24 cellular contexts compared by ENCODE assay signal in the genomic region with DNA sequence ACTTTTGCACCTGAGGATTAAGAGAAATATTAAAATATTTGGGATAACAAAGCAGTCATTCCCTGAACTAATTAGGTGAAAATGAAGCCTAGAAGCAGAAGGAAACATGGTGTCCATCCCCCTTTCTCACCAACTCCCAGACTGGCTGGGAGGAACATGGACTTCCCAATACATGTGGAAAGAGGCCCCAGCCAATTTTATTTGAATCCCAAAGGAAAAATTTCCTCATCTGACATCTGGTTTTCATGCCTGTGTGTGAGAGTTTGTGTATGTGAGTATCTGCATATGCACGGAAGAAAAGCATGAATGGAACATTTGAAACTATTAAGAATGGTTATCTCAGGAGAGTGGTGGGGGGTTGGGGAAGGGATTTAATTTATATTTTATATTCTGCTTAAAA.
DNase-seq lines count a peak whose midpoint lies in the region; ATAC-seq, FAIRE-seq and TF ChIP-seq lines count a peak whose summit lies in the region.
"Had no signal": no experiment of that assay in that cellular context is flagged by ENCODE, and none has a peak within 500 bp of the region (broad histone marks: within the 10 kb centered on the region; RNA-seq: fewer than 3 reads in every experiment).

No MANE protein-coding gene starts in this region.

- H3K4me3 ChIP-seq in left ventricle myocardium inferior (no peak overlapping the region), subcutaneous abdominal adipose tissue (ENCODE audit: low read depth in 1 of 5, low read length in 5 of 5) (no peak overlapping the region), OCI-LY7 (ENCODE audit: low read depth, low read length, poor library complexity, severe bottlenecking) (no peak overlapping the region)
- H3K4me3 ChIP-seq: body of pancreas, GM23338, left lung, Peyer's patch, SJCRH30, upper lobe of left lung had no signal

- H3K27ac ChIP-seq in left ventricle myocardium inferior (replicated peaks) (peak overlapping the region; percentile 70), subcutaneous abdominal adipose tissue (ENCODE audit: low read depth, low read length) (peak overlapping the region; percentile 79), OCI-LY7 (ENCODE audit: low read depth, low read length, poor library complexity, severe bottlenecking) (no peak overlapping the region)
- H3K27ac ChIP-seq: body of pancreas, SJCRH30, upper lobe of left lung, WERI-Rb-1 had no signal

- POLR2A ChIA-PET in OCI-LY7 (lab: Charles Lee) = interaction anchor here (0.6 kb wide), 1 partner anchor 8 kb away, joined by 4 read pairs; no protein-coding TSS in a partner anchor

- H3K36me3 ChIP-seq in left ventricle myocardium inferior (no peaks in the 10 kb centered on the region), subcutaneous abdominal adipose tissue (ENCODE audit: control insufficient read depth in 5 of 5, insufficient read depth in 5 of 5, low read length in 5 of 5) (no peaks in the 10 kb centered on the region), OCI-LY7 (ENCODE audit: insufficient read depth, low read length) (no peaks in the 10 kb centered on the region)
- H3K36me3 ChIP-seq: left lung, Peyer's patch, SJCRH30, upper lobe of left lung, WERI-Rb-1 had no signal

- no peak overlapping the region for H2AFZ ChIP-seq in OCI-LY7 (ENCODE audit: low read length)
- H2AFZ ChIP-seq: GM23338 had no signal

- FAIRE-seq in endometrium (lab: Jason Lieb, UNC) = peak; percentile 39
- FAIRE-seq: GM12891 had no signal

- TF ChIP-seq CTCF in left ventricle myocardium inferior (IDR thresholded peaks at IDR 0.05; ENCODE audit: borderline replicate concordance) (no peak), OCI-LY7 (conservative IDR thresholded peaks at IDR 0.05; ENCODE audit: low read length) (no peak)

- CTCF ChIA-PET in OCI-LY7 (lab: Charles Lee; ENCODE audit: unreplicated experiment) = no interaction called here

- H3K9me3 ChIP-seq in left ventricle myocardium inferior (replicated peaks) = peaks cover 23% of the 10 kb centered on the region
- H3K9me3 ChIP-seq in subcutaneous abdominal adipose tissue (ENCODE audit: control insufficient read depth in 5 of 5, low read length in 5 of 5) = peaks cover 0 to 7% (median 3%) of the 10 kb centered on the region in 5 donors
- peaks cover 8% of the 10 kb centered on the region; the same call in 1 of the 2 replicates for H3K9me3 ChIP-seq in OCI-LY7 (ENCODE audit: low read length)
- H3K9me3 ChIP-seq: Peyer's patch had no signal

- no peak overlapping the region for H3K9ac ChIP-seq in subcutaneous abdominal adipose tissue (ENCODE audit: low read length in 5 of 5)

- peaks cover 11% of the 10 kb centered on the region for H3K4me1 ChIP-seq in left ventricle myocardium inferior
- peaks cover 0 to 28% (median 18%) of the 10 kb centered on the region in 5 donors for H3K4me1 ChIP-seq in subcutaneous abdominal adipose tissue (ENCODE audit: control insufficient read depth in 5 of 5, insufficient read depth in 5 of 5, low read length in 5 of 5)
- H3K4me1 ChIP-seq in OCI-LY7 (ENCODE audit: insufficient read depth, low read length, poor library complexity, severe bottlenecking) = no peaks in the 10 kb centered on the region
- H3K4me1 ChIP-seq: body of pancreas, left lung, Peyer's patch had no signal

- H3K4me2 ChIP-seq in OCI-LY7 (ENCODE audit: low read length) = no peak overlapping the region
- H3K4me2 ChIP-seq: GM23338 had no signal

- no peaks in the 10 kb centered on the region for H4K20me1 ChIP-seq in OCI-LY7 (ENCODE audit: insufficient read depth, low read length)

- no TSS peak for BruUV-seq in OCI-LY7 (replicated peaks; lab: Mats Ljungman, UMichigan)

- intact Hi-C loops in left ventricle myocardium inferior (cut with micrococcal nuclease) = no loop called here
- intact Hi-C loops in OCI-LY7 (cut with micrococcal nuclease; ENCODE audit: unreplicated experiment) = no loop called here

- H3K9me2 ChIP-seq in OCI-LY7 (ENCODE audit: insufficient read depth, low read length) = no peaks in the 10 kb centered on the region

- DNase-seq in GM03348 (ENCODE audit: low spot score) = peak; percentile 44
- no peak for DNase-seq in left ventricle myocardium inferior
- DNase-seq in DMS53 (lab: John Stamatoyannopoulos, UW) = no peak
- DNase-seq in OCI-LY7 (ENCODE audit: low spot score) = no peak
- DNase-seq in NCI-H1417 treated with DMSO at 0.1 percent for 48 hours (lab: John Stamatoyannopoulos, UW) = no peak
- DNase-seq: activated T-cell treated with anti-CD3 and anti-CD28 coated beads, Interleukin-2, amount 50 U/mL, for 24 hours; body of pancreas; foreskin melanocyte; HFFc6; left lung; natural killer cell; NCI-H1048; NCI-H187 treated with DMSO at 0.1 percent for 48 hours; NCI-H526; Peyer's patch; SJCRH30; T1000; upper lobe of left lung; WERI-Rb-1 had no signal

- no peaks in the 10 kb centered on the region for H3K27me3 ChIP-seq in left ventricle myocardium inferior (ENCODE audit: low read depth)
- H3K27me3 ChIP-seq in subcutaneous abdominal adipose tissue (ENCODE audit: control insufficient read depth in 5 of 5, insufficient read depth in 4 of 5, low read length in 5 of 5) = peaks cover 0 to 5% (median 0%) of the 10 kb centered on the region in 5 donors
- H3K27me3 ChIP-seq: body of pancreas, left lung, Peyer's patch, SJCRH30, upper lobe of left lung had no signal

- no peaks in the 10 kb centered on the region for H3K79me2 ChIP-seq in OCI-LY7 (ENCODE audit: insufficient read depth, low read depth, low read length)

- ATAC-seq in esophagus mucosa = no peak
- ATAC-seq: body of pancreas, GM23338, left lung, natural killer cell had no signal
